ENCODE assay signal across 11 cellular contexts in genomic region chr4:2330119-2331042, GRCh38.
DNase-seq lines count a peak whose midpoint lies in the region; ATAC-seq, FAIRE-seq and TF ChIP-seq lines count a peak whose summit lies in the region.
"Had no signal": no experiment of that assay in that cellular context is flagged by ENCODE, and none has a peak within 500 bp of the region (broad histone marks: within the 10 kb centered on the region; RNA-seq: fewer than 3 reads in every experiment).

No MANE protein-coding gene starts in this region.

- H3K27me3 ChIP-seq in PC-9 (ENCODE audit: insufficient read depth, low read depth): no peaks in the 10 kb centered on the region
- no peaks in the 10 kb centered on the region for H3K27me3 ChIP-seq in H1 (replicated peaks in 1 of 4; ENCODE audit: control insufficient read depth in 3 of 4, extremely low read depth in 1 of 4, insufficient read depth in 3 of 4, low read length in 3 of 4)
- no peaks in the 10 kb centered on the region for H3K27me3 ChIP-seq in gastrocnemius medialis
- H3K27me3 ChIP-seq: stomach had no signal

- H3K9me3 ChIP-seq in PC-9 (ENCODE audit: insufficient read depth, low read depth) (peaks cover 4% of the 10 kb centered on the region; the same call in 1 of the 2 replicates), H1 (ENCODE audit: insufficient read depth in 2 of 2, low read depth in 1 of 2, low read length in 1 of 2) (no peaks in the 10 kb centered on the region), gastrocnemius medialis (no peaks in the 10 kb centered on the region)

- H3K23me2 ChIP-seq in H1 (ENCODE audit: low read depth, low read length): no peaks in the 10 kb centered on the region

- H4K91ac ChIP-seq in H1 (replicated peaks; ENCODE audit: insufficient read length, low read length): peak overlapping the region; percentile 44

- H3K18ac ChIP-seq in H1 (ENCODE audit: extremely low read depth, low read length): no peak overlapping the region

- no peak for TF ChIP-seq EP300 in H1 (IDR thresholded peaks at IDR 0.05; ENCODE audit: borderline replicate concordance in 1 of 2, low read depth in 2 of 2, low read length in 2 of 2)

- H3K27ac ChIP-seq in PC-9 (no peak overlapping the region), H1 (ENCODE audit: low read depth, low read length) (no peak overlapping the region), gastrocnemius medialis (no peak overlapping the region)

- no peak for TF ChIP-seq RAD21 in H1 (IDR thresholded peaks at IDR 0.05 in 1 of 2, conservative IDR thresholded peaks at IDR 0.05 in 1 of 2; ENCODE audit: low read depth in 2 of 2, low read length in 2 of 2)

- no peak overlapping the region for H3K56ac ChIP-seq in H1 (replicated peaks; ENCODE audit: insufficient read length, low read depth, low read length)

- no peak overlapping the region for H4K5ac ChIP-seq in H1 (ENCODE audit: insufficient read length, low read depth, low read length)

- H4K20me1 ChIP-seq in PC-9 (ENCODE audit: insufficient read depth): no peaks in the 10 kb centered on the region
- H4K20me1 ChIP-seq in H1 (replicated peaks in 1 of 2; ENCODE audit: control insufficient read depth in 1 of 2, insufficient read depth in 2 of 2, low read length in 2 of 2): no peaks in the 10 kb centered on the region

- POLR2A ChIA-PET in PC-9 (lab: Charles Lee; ENCODE audit: unreplicated experiment) (no interaction called here), H1 (lab: Charles Lee; ENCODE audit: partially characterized antibody) (no interaction called here)

- no peaks in the 10 kb centered on the region for H3K79me1 ChIP-seq in H1 (ENCODE audit: low read depth, low read length)

- H3K4me1 ChIP-seq in PC-9 (replicated peaks; ENCODE audit: insufficient read depth) (peaks cover 11% of the 10 kb centered on the region), H1 (replicated peaks in 1 of 4; ENCODE audit: control insufficient read depth in 3 of 4, insufficient read depth in 4 of 4, low read length in 3 of 4) (peaks cover 0 to 7% (median 3%) of the 10 kb centered on the region in 4 experiments; a peak in 3 of 7 replicates), gastrocnemius medialis (no peaks in the 10 kb centered on the region)

- H3K36me3 ChIP-seq in PC-9 (ENCODE audit: low read depth) (no peaks in the 10 kb centered on the region), H1 (ENCODE audit: control insufficient read depth in 2 of 4, insufficient read depth in 4 of 4, low read length in 3 of 4) (no peaks in the 10 kb centered on the region), gastrocnemius medialis (no peaks in the 10 kb centered on the region)

- H4K8ac ChIP-seq in H1 (ENCODE audit: extremely low read depth, insufficient read depth, low read length): peak overlapping the region; percentile 82; the same call in 1 of the 2 replicates

- no peak overlapping the region for H3K4ac ChIP-seq in H1 (replicated peaks; ENCODE audit: insufficient read length, low read depth, low read length)

- no peak overlapping the region for H2BK120ac ChIP-seq in H1 (replicated peaks; ENCODE audit: low read depth, low read length)

- H3K14ac ChIP-seq in H1 (ENCODE audit: insufficient read length): no peak overlapping the region

- no peak overlapping the region for H3K9ac ChIP-seq in H1 (replicated peaks in 1 of 4; ENCODE audit: extremely low read depth in 1 of 4, low read depth in 3 of 4, low read length in 3 of 4)

- CTCF ChIA-PET in PC-9 (lab: Charles Lee): no interaction called here
- CTCF ChIA-PET in H1 (lab: Charles Lee; ENCODE audit: partially characterized antibody): no interaction called here

- H2AFZ ChIP-seq in PC-9 (no peak overlapping the region), H1 (ENCODE audit: low read length) (no peak overlapping the region)

- H3K4me3 ChIP-seq in PC-9 (no peak overlapping the region), H1 (ENCODE audit: extremely low read depth in 1 of 4, insufficient read depth in 2 of 4, low read depth in 3 of 4, low read length in 4 of 4) (no peak overlapping the region), gastrocnemius medialis (no peak overlapping the region)
- H3K4me3 ChIP-seq: stomach had no signal

- H3K9me2 ChIP-seq in PC-9 (ENCODE audit: insufficient read depth): no peaks in the 10 kb centered on the region

- H3F3A ChIP-seq in PC-9 (ENCODE audit: insufficient read depth, low read depth): no peaks in the 10 kb centered on the region; the same call in 1 of the 2 replicates

- 80% methylated on average over 19 of the region's 19 CpGs; no CpG with 5 or more reads in 1 of the 2 experiments for WGBS in H1 (ENCODE audit: extremely low coverage in 1 of 2, insufficient coverage in 1 of 2, insufficient read length in 1 of 2, insufficient replicate concordance in 2 of 2, low coverage in 1 of 2, low lambda C conversion rate in 2 of 2, missing lambda C conversion rate in 1 of 2), 2 experiments

- DNase-seq in H4 (ENCODE audit: low spot score) (peak; percentile 90), PC-9 (peak; percentile 28 to 82), H1 (ENCODE audit: low read depth in 1 of 2, low spot score in 2 of 2) (no peak), pulmonary artery endothelial cell (ENCODE audit: low read depth, low spot score) (peak; percentile 13), cortex of kidney (lab: John Stamatoyannopoulos, UW) (no peak), pons (ENCODE audit: low spot score) (no peak), gastrocnemius medialis (no peak)
- no peak for DNase-seq in stimulated activated CD4-positive, alpha-beta T cell treated with anti-CD3 and anti-CD28 coated beads, Interleukin-4, amount 100 ng/mL, for 4 hours
- DNase-seq: activated CD4-positive, alpha-beta T cell treated with anti-CD3 and anti-CD28 coated beads, Interleukin-2, amount 50 U/mL, for 48 hours; stomach had no signal

- BruUV-seq in PC-9 (replicated peaks; lab: Mats Ljungman, UMichigan): no TSS peak

- H2BK12ac ChIP-seq in H1 (ENCODE audit: low read depth, low read length): peak overlapping the region; percentile 60; the same call in 1 of the 2 replicates

- intact Hi-C loops in PC-9 (cut with micrococcal nuclease; ENCODE audit: unreplicated experiment) (loop anchor here (1.0 to 10.0 kb wide), 3 partner anchors 68 to 134 kb away; partner anchors contain the start of genes MXD4 and RNF4), gastrocnemius medialis (cut with DNase I; ENCODE audit: low total_unique reads) (no loop called here)

- TF ChIP-seq POLR2A in H1 (IDR thresholded peaks at IDR 0.05; ENCODE audit: control extremely low read depth in 1 of 2, low read depth in 2 of 2, low read length in 2 of 2) (no peak), gastrocnemius medialis (IDR thresholded peaks at IDR 0.05) (no peak)

- H2BK20ac ChIP-seq in H1 (ENCODE audit: low read length): 0 out of 2 replicates have a peak overlapping the region, but pooled peaks have one; percentile 64

- H2BK5ac ChIP-seq in H1 (ENCODE audit: low read depth, low read length): no peak overlapping the region

- H2AK5ac ChIP-seq in H1 (ENCODE audit: low read depth, low read length): peak overlapping the region; percentile 80

- H3K4me2 ChIP-seq in PC-9 (peak overlapping the region; percentile 51), H1 (ENCODE audit: insufficient read depth in 1 of 2, low read depth in 2 of 2, low read length in 2 of 2) (no peak overlapping the region)

- ATAC-seq in gastrocnemius medialis: no peak

- H3K79me2 ChIP-seq in PC-9 (ENCODE audit: low read depth): no peaks in the 10 kb centered on the region
- H3K79me2 ChIP-seq in H1 (ENCODE audit: control insufficient read depth in 1 of 2, insufficient read depth in 2 of 2, low read length in 2 of 2): no peaks in the 10 kb centered on the region

- TF ChIP-seq CTCF in PC-9 (conservative IDR thresholded peaks at IDR 0.05) (no peak), H1 (IDR thresholded peaks at IDR 0.05; ENCODE audit: control extremely low read depth in 1 of 3, insufficient read depth in 1 of 3, low read depth in 1 of 3, low read length in 3 of 3) (no peak), gastrocnemius medialis (IDR thresholded peaks at IDR 0.05 in 4 of 5, conservative IDR thresholded peaks at IDR 0.05 in 1 of 5) (no peak)

- no peak overlapping the region for H3K23ac ChIP-seq in H1 (ENCODE audit: insufficient read length)

- FAIRE-seq in H1 (lab: Jason Lieb, UNC): no peak
- FAIRE-seq: keratinocyte had no signal

- in situ Hi-C loops in gastrocnemius medialis (cut with MboI; ENCODE audit: low sequenced_read_pairs in 4 of 4): no loop called here

- peak overlapping the region; percentile 32; the same call in 1 of the 2 replicates for H2BK15ac ChIP-seq in H1 (ENCODE audit: low read length)

TF ChIP-seq in H1, 55 proteins besides CTCF, POLR2A, EP300 and RAD21:
- no peak for TF ChIP-seq GABPA (IDR thresholded peaks at IDR 0.05; ENCODE audit: borderline replicate concordance, insufficient read depth, low read length)
- TF ChIP-seq FOSL1 (IDR thresholded peaks at IDR 0.05; ENCODE audit: insufficient read depth, low read depth, low read length): no peak
- TF ChIP-seq POU5F1 (IDR thresholded peaks at IDR 0.05; ENCODE audit: low read depth, low read length): no peak
- TF ChIP-seq TAF1 (IDR thresholded peaks at IDR 0.05; ENCODE audit: low read depth, low read length): no peak
- TF ChIP-seq EZH2 (IDR thresholded peaks at IDR 0.05; ENCODE audit: low read depth, low read length, severe bottlenecking): no peak
- peak; percentile 74 for TF ChIP-seq MAX (IDR thresholded peaks at IDR 0.05)
- TF ChIP-seq TEAD4 (IDR thresholded peaks at IDR 0.05; ENCODE audit: low read depth, low read length): no peak

Comparison
In these comparisons a context has a peak if more than half of its experiments do, and no peak if none do; other contexts are left out.
1. DNase-seq: peak in H4 (single experiment), PC-9 (2 of 2) and pulmonary artery endothelial cell (single experiment); none in H1 (0 of 2), stimulated activated CD4-positive, alpha-beta T cell treated with anti-CD3 and anti-CD28 coated beads, Interleukin-4, amount 100 ng/mL, for 4 hours (0 of 2), cortex of kidney (single experiment), pons (single experiment) and gastrocnemius medialis (0 of 2).